In genomic region chr1:93235261-93235660, GRCh38 we compare ENCODE assay signal across 19 cellular contexts. TPM values are rescaled to one million over a fixed set of nuclear protein-coding genes. Genes with fewer than 3 reads are reported as not detected.
DNase-seq lines count a peak whose midpoint lies in the region; ATAC-seq, FAIRE-seq and TF ChIP-seq lines count a peak whose summit lies in the region.
"Had no signal": no experiment of that assay in that cellular context is flagged by ENCODE, and none has a peak within 500 bp of the region (broad histone marks: within the 10 kb centered on the region; RNA-seq: fewer than 3 reads in every experiment).

No MANE protein-coding gene starts in this region.

- H3K4me3 Mint-ChIP-seq in effector memory CD8-positive, alpha-beta T cell, result no peak overlapping the region
- no peak overlapping the region for H3K4me3 Mint-ChIP-seq in activated naive CD4-positive, alpha-beta T cell treated with anti-CD3 and anti-CD28 coated beads, Interleukin-2, amount 10 ng/mL, durations not matched to agents 7 days and 5 days
- H3K4me3 Mint-ChIP-seq: B cell; CD8-positive, alpha-beta T cell; HFFc6 had no signal

- H3K36me3 Mint-ChIP-seq in effector memory CD8-positive, alpha-beta T cell (ENCODE audit: insufficient read depth), result peaks cover 3% of the 10 kb centered on the region
- peaks cover 68% of the 10 kb centered on the region for H3K36me3 Mint-ChIP-seq in activated naive CD4-positive, alpha-beta T cell treated with anti-CD3 and anti-CD28 coated beads, Interleukin-2, amount 10 ng/mL, durations not matched to agents 7 days and 5 days

- no peak for ATAC-seq in effector memory CD8-positive, alpha-beta T cell (replicated peaks)
- ATAC-seq: CD8-positive, alpha-beta T cell; GM12878; HCT116 had no signal

- no peaks in the 10 kb centered on the region for H3K36me3 ChIP-seq in bronchial epithelial cell (ENCODE audit: control insufficient read depth, insufficient read depth, low read length)

- TF ChIP-seq CTCF in AG10803 (conservative IDR thresholded peaks at IDR 0.05; ENCODE audit: low read length), result no peak
- no peak for TF ChIP-seq CTCF in bronchial epithelial cell (IDR thresholded peaks at IDR 0.05; ENCODE audit: insufficient read depth, low read length, severe bottlenecking)
- TF ChIP-seq CTCF in fibroblast of villous mesenchyme (IDR thresholded peaks at IDR 0.05; ENCODE audit: insufficient read depth, low read depth, low read length), result no peak

- H3K4me1 Mint-ChIP-seq in effector memory CD8-positive, alpha-beta T cell (ENCODE audit: low read depth in 2 of 2), result no peaks in the 10 kb centered on the region
- no peaks in the 10 kb centered on the region for H3K4me1 Mint-ChIP-seq in activated naive CD4-positive, alpha-beta T cell treated with anti-CD3 and anti-CD28 coated beads, Interleukin-2, amount 10 ng/mL, durations not matched to agents 7 days and 5 days
- H3K4me1 Mint-ChIP-seq: B cell had no signal

- no peak overlapping the region for H3K4me3 ChIP-seq in AG10803 (ENCODE audit: low read length)
- H3K4me3 ChIP-seq in bronchial epithelial cell (ENCODE audit: low read depth, low read length), result no peak overlapping the region
- H3K4me3 ChIP-seq in fibroblast of villous mesenchyme (ENCODE audit: low read depth, low read length), result no peak overlapping the region
- H3K4me3 ChIP-seq: BLaER1 treated with 17β-estradiol and CSF1 and Interleukin-3, amounts not matched to agents 10 nM and 100 nM; GM12878 had no signal

- FAIRE-seq in bronchial epithelial cell (lab: Jason Lieb, UNC), result no peak
- FAIRE-seq: GM12878 had no signal

- H3K27ac Mint-ChIP-seq in effector memory CD8-positive, alpha-beta T cell, result no peak overlapping the region
- no peak overlapping the region for H3K27ac Mint-ChIP-seq in activated naive CD4-positive, alpha-beta T cell treated with anti-CD3 and anti-CD28 coated beads, Interleukin-2, amount 10 ng/mL, durations not matched to agents 7 days and 5 days
- H3K27ac Mint-ChIP-seq: B cell; CD8-positive, alpha-beta T cell; HFFc6 had no signal

- no peaks in the 10 kb centered on the region for H3K27me3 Mint-ChIP-seq in effector memory CD8-positive, alpha-beta T cell
- H3K27me3 Mint-ChIP-seq in activated naive CD4-positive, alpha-beta T cell treated with anti-CD3 and anti-CD28 coated beads, Interleukin-2, amount 10 ng/mL, durations not matched to agents 7 days and 5 days, result no peaks in the 10 kb centered on the region
- H3K27me3 Mint-ChIP-seq: B cell had no signal

- H3K27me3 ChIP-seq in bronchial epithelial cell (ENCODE audit: control insufficient read depth, insufficient read depth, low read length), result no peaks in the 10 kb centered on the region
- H3K27me3 ChIP-seq: BLaER1 treated with 17β-estradiol and CSF1 and Interleukin-3, amounts not matched to agents 10 nM and 100 nM had no signal

- no peaks in the 10 kb centered on the region for H3K9me3 Mint-ChIP-seq in effector memory CD8-positive, alpha-beta T cell
- H3K9me3 Mint-ChIP-seq in activated naive CD4-positive, alpha-beta T cell treated with anti-CD3 and anti-CD28 coated beads, Interleukin-2, amount 10 ng/mL, durations not matched to agents 7 days and 5 days, result no peaks in the 10 kb centered on the region
- H3K9me3 Mint-ChIP-seq: HFFc6 had no signal

- DNase-seq in AG10803 (ENCODE audit: low read depth) (peak; percentile 7), bronchial epithelial cell (ENCODE audit: low read depth) (peak; percentile 42), fibroblast of villous mesenchyme (ENCODE audit: low read depth) (peak; percentile 29), renal cortical epithelial cell (ENCODE audit: low read depth) (peak; percentile 35), NCI-H1436 (lab: John Stamatoyannopoulos, UW) (no peak)
- no peak for DNase-seq in effector memory CD8-positive, alpha-beta T cell
- no peak for DNase-seq in activated naive CD4-positive, alpha-beta T cell treated with anti-CD3 and anti-CD28 coated beads, Interleukin-2, amount 10 ng/mL, durations not matched to agents 7 days and 5 days
- DNase-seq: 8988T; Calu3; CD8-positive, alpha-beta T cell; DMS79 treated with DMSO at 0.1 percent for 48 hours; EL; GOT3; H7; HFFc6 had no signal

- CTCF ChIA-PET in activated naive CD4-positive, alpha-beta T cell treated with anti-CD3 and anti-CD28 coated beads, Interleukin-2, amount 10 ng/mL, durations not matched to agents 7 days and 5 days (lab: Charles Lee), result no interaction called here

RNA-seq across cellular contexts. Expression of gene CCDC18, which starts 54.7 kb away (rescaled TPM):
- total RNA-seq in bronchial epithelial cell, result 3.4 and 4.1 TPM in 2 replicates
- total RNA-seq in fibroblast of villous mesenchyme, result 10.3 and 14.7 TPM in 2 replicates
- 9.7 and 10.2 TPM in 2 replicates for total RNA-seq in renal cortical epithelial cell

RNA-seq across cellular contexts. Expression of gene TMED5, which starts 55.0 kb away (rescaled TPM):
- total RNA-seq in bronchial epithelial cell (52.7 and 56.8 TPM in 2 replicates), fibroblast of villous mesenchyme (50.6 and 82.5 TPM in 2 replicates), renal cortical epithelial cell (103 and 134 TPM in 2 replicates)

Comparison
In these comparisons a context has a peak if more than half of its experiments do, and no peak if none do; other contexts are left out.
1. DNase-seq: peak in AG10803 (single experiment), bronchial epithelial cell (single experiment), fibroblast of villous mesenchyme (single experiment) and renal cortical epithelial cell (single experiment); none in effector memory CD8-positive, alpha-beta T cell (0 of 3), NCI-H1436 (single experiment) and activated naive CD4-positive, alpha-beta T cell treated with anti-CD3 and anti-CD28 coated beads, Interleukin-2, amount 10 ng/mL, durations not matched to agents 7 days and 5 days (single experiment).